In the genomic region with DNA sequence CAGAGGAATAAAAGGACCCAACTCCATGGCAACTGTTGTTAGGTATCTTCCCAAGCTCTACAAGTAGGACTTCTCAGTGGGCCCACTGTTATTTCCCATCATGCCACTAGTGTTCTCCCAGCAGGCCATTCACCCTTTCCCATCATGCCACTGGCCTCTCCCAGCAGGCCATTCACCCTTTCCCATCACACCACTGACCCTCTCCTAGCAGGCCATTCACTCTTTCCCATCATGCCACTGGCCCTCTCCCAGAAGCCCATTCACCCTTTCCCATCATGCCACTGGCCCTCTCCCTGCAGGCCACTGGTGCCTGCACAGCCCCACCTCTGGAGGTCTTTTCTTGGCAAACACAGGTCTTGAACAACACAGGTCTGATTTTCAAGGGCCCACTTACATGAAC, we compare ENCODE assay signal across 19 cellular contexts. TPM values are rescaled to one million over a fixed set of nuclear protein-coding genes. Genes with fewer than 3 reads are reported as not detected.
A peak's percentile ranks its signal among the peaks of the same experiment; 100 is the strongest.
DNase-seq lines count a peak whose midpoint lies in the region; ATAC-seq, FAIRE-seq and TF ChIP-seq lines count a peak whose summit lies in the region.
"Had no signal": no experiment of that assay in that cellular context is flagged by ENCODE, and none has a peak within 500 bp of the region (broad histone marks: within the 10 kb centered on the region; RNA-seq: fewer than 3 reads in every experiment).

No MANE protein-coding gene starts in this region.

- H4K20me1 ChIP-seq in K562 (replicated peaks; ENCODE audit: control insufficient read depth, insufficient read depth, low read length), result no peaks in the 10 kb centered on the region
- H4K20me1 ChIP-seq: BLaER1 treated with 17β-estradiol and CSF1 and Interleukin-3, amounts not matched to agents 10 nM and 100 nM had no signal

- no peaks in the 10 kb centered on the region for H3K9me1 ChIP-seq in K562 (ENCODE audit: control insufficient read depth, insufficient read depth, low read length)

- H3K79me2 ChIP-seq in K562 (ENCODE audit: control insufficient read depth, insufficient read depth, low read length), result no peaks in the 10 kb centered on the region

- no peak for TF ChIP-seq EP300 in K562 (IDR thresholded peaks at IDR 0.05; ENCODE audit: low read length)

- no peak overlapping the region for H3K4me2 ChIP-seq in K562 (ENCODE audit: insufficient read depth, low read length)
- H3K4me2 ChIP-seq: BLaER1 treated with 17β-estradiol and CSF1 and Interleukin-3, amounts not matched to agents 10 nM and 100 nM had no signal

- no peaks in the 10 kb centered on the region for H3K36me3 ChIP-seq in K562 (ENCODE audit: control insufficient read depth, insufficient read depth, low read length)

- DNase-seq in GM12864 (ENCODE audit: low read depth) (peak; percentile 10), HEK293T (ENCODE audit: extremely low spot score) (no peak), K562 (ENCODE audit: extremely low read depth in 1 of 4, low spot score in 3 of 4) (peak in 1 of 4 experiments; percentile 28), coronary artery (ENCODE audit: low spot score) (no peak)
- DNase-seq: CD8-positive, alpha-beta T cell; GOT3; Karpas-422; MG63; NCI-H1092; NCI-H1436 treated with DMSO at 0.1 percent for 48 hours; NCI-H2029 treated with DMSO at 0.1 percent for 48 hours; NCI-H2171; NCI-H526; PC-3; SIG-M5 had no signal

- no peak for TF ChIP-seq POLR2A in K562 (conservative IDR thresholded peaks at IDR 0.05)

- H3K27me3 ChIP-seq in K562 (ENCODE audit: control insufficient read depth in 2 of 2, insufficient read depth in 2 of 2, low read length in 2 of 2), result no peaks in the 10 kb centered on the region
- H3K27me3 ChIP-seq: BLaER1 treated with 17β-estradiol and CSF1 and Interleukin-3, amounts not matched to agents 10 nM and 100 nM; MG63 had no signal

- no peak for FAIRE-seq in K562 (lab: Jason Lieb, UNC)
- FAIRE-seq: D721Med had no signal

- in situ Hi-C loops in K562 (cut with MboI), result no loop called here

- H3K4me3 ChIP-seq in GM12864 (ENCODE audit: low read depth, low read length) (no peak overlapping the region), K562 (no peak overlapping the region), coronary artery (no peak overlapping the region)
- H3K4me3 ChIP-seq: BLaER1 treated with 17β-estradiol and CSF1 and Interleukin-3, amounts not matched to agents 10 nM and 100 nM; MG63 had no signal

- intact Hi-C loops in K562 (cut with micrococcal nuclease), result no loop called here

- CTCF ChIA-PET in HEK293T (lab: Yijun Ruan, JAX) (no interaction called here), K562 (lab: Yijun Ruan, JAX; ENCODE audit: low intra/inter-chr PET ratio) (no interaction called here)

- TF ChIP-seq RAD21 in K562 (CRISPR knock-in tag; conservative IDR thresholded peaks at IDR 0.05 in 1 of 2, IDR thresholded peaks at IDR 0.05 in 1 of 2), result no peak

- no peak overlapping the region for H2AFZ ChIP-seq in K562 (ENCODE audit: low read depth, low read length)

- POLR2A ChIA-PET in HEK293T (lab: Yijun Ruan, JAX) (no interaction called here), K562 (lab: Yijun Ruan, JAX) (no interaction called here)

- no peak for TF ChIP-seq CTCF in GM12864 (IDR thresholded peaks at IDR 0.05; ENCODE audit: low read depth, low read length, missing control alignments)
- TF ChIP-seq CTCF in K562 (IDR thresholded peaks at IDR 0.05 in 2 of 3, conservative IDR thresholded peaks at IDR 0.05 in 1 of 3; ENCODE audit: insufficient read depth in 2 of 3, low read depth in 1 of 3, low read length in 3 of 3), result no peak
- no peak for TF ChIP-seq CTCF in coronary artery (IDR thresholded peaks at IDR 0.05)

- BruUV-seq in K562 (replicated peaks; lab: Mats Ljungman, UMichigan), result no TSS peak

- H3K9me3 ChIP-seq in K562 (replicated peaks; ENCODE audit: control insufficient read depth, insufficient read depth, low read depth, low read length), result no peaks in the 10 kb centered on the region
- H3K9me3 ChIP-seq: BLaER1 treated with 17β-estradiol and CSF1 and Interleukin-3, amounts not matched to agents 10 nM and 100 nM; MG63 had no signal

- H3K27ac ChIP-seq in K562 (ENCODE audit: extremely low read depth, low read depth, low read length) (no peak overlapping the region), coronary artery (no peak overlapping the region)
- H3K27ac ChIP-seq: BLaER1 treated with 17β-estradiol and CSF1 and Interleukin-3, amounts not matched to agents 10 nM and 100 nM; RWPE1 had no signal

- no peak overlapping the region for H3K9ac ChIP-seq in K562 (ENCODE audit: insufficient read depth in 1 of 2, low read depth in 2 of 2, low read length in 2 of 2)
- H3K9ac ChIP-seq: BLaER1 treated with 17β-estradiol and CSF1 and Interleukin-3, amounts not matched to agents 10 nM and 100 nM had no signal

- peak; percentile 78 for ATAC-seq in K562
- no peak for ATAC-seq in HG02798 (IDR thresholded peaks at IDR 0.05; ENCODE audit: poor library complexity, unreplicated experiment)
- ATAC-seq: CD8-positive, alpha-beta T cell; PC-3 had no signal

- H3K4me1 ChIP-seq in K562 (replicated peaks in 1 of 2; ENCODE audit: control insufficient read depth in 2 of 2, insufficient read depth in 2 of 2, low read length in 2 of 2), result no peaks in the 10 kb centered on the region

TF ChIP-seq in HEK293T, 16 proteins besides CTCF, POLR2A, EP300 and RAD21 (continues in another document):
- TF ChIP-seq SUZ12 (IDR thresholded peaks at IDR 0.05), result 0 out of 2 replicates have a peak, but pooled peaks have one; percentile 33

RNA-seq across cellular contexts. Expression of a gene that starts 36.3 kb away (rescaled TPM):
- 27.4 and 63.8 TPM in 2 replicates for total RNA-seq in K562 (2011; cell fraction: chromatin; rRNA removed; ENCODE audit: low replicate concordance)
- total RNA-seq in K562 (2011; cell fraction: nucleolus; rRNA removed), result 20.3 and 28.9 TPM in 2 replicates
- total RNA-seq in K562 (2011; cell fraction: nucleoplasm; rRNA removed), result 18.8 and 21.9 TPM in 2 replicates
- total RNA-seq in K562 (2014; rRNA removed), result 3.4 and 4.8 TPM in 2 replicates
- total RNA-seq in K562 (2014; rRNA removed; fragmentation: Illumina TruSeq; extraction: Trizol), result 2.3 and 2.6 TPM in 2 replicates
- total RNA-seq in K562 (2015; rRNA removed; fragmentation: Illumina TruSeq; extraction: Trizol), result 3.4 and 4.4 TPM in 2 replicates
- total RNA-seq in K562 (2021), result 7.3 and 7.6 TPM in 2 replicates
- 3.5 and 3.9 TPM in 2 replicates for polyA plus RNA-seq in K562 (2011; rRNA removed)
- 3.6 and 4.0 TPM in 2 replicates for polyA plus RNA-seq in K562 (2011; cell fraction: cytosol; rRNA removed)
- 20.5 and 27.3 TPM in 2 replicates for polyA plus RNA-seq in K562 (2011; cell fraction: nucleus; rRNA removed)
- 5.5 and 9.5 TPM in 2 replicates for polyA plus RNA-seq in K562 (2012)
- polyA plus RNA-seq in K562 (2014; fragmentation: Illumina TruSeq; extraction: Trizol), result 4.0 and 4.8 TPM in 2 replicates
- polyA plus RNA-seq in K562 (2014; fragmentation: Nextera tagmentation; extraction: Ambion mirVana), result under 1 TPM; 0.31 to 0.60 TPM
- polyA plus RNA-seq in K562 (2014; rRNA removed), result 3.2 and 3.6 TPM in 2 replicates
- polyA minus RNA-seq in K562 (2011; rRNA and poly(A)+ RNA removed), result 3.3 and 5.5 TPM in 2 replicates
- 2.7 and 3.0 TPM in 2 replicates for polyA minus RNA-seq in K562 (2011; cell fraction: cytosol; rRNA and poly(A)+ RNA removed)
- polyA minus RNA-seq in K562 (2011; cell fraction: nucleus; rRNA and poly(A)+ RNA removed), result 20.4 and 23.3 TPM in 2 replicates

RNA-seq across cellular contexts. Expression of a gene that starts 36.6 kb away (rescaled TPM):
- total RNA-seq in K562 (2011; cell fraction: chromatin; rRNA removed; ENCODE audit: low replicate concordance), result 34.5 and 80.0 TPM in 2 replicates
- total RNA-seq in K562 (2011; cell fraction: nucleolus; rRNA removed), result 40.7 and 44.9 TPM in 2 replicates
- 35.1 and 37.2 TPM in 2 replicates for total RNA-seq in K562 (2011; cell fraction: nucleoplasm; rRNA removed)
- total RNA-seq in K562 (2014; rRNA removed) (5.1 and 8.9 TPM in 2 replicates), K562 (2014; rRNA removed; fragmentation: Illumina TruSeq; extraction: Trizol) (6.5 and 7.5 TPM in 2 replicates), K562 (2015; rRNA removed; fragmentation: Illumina TruSeq; extraction: Trizol) (7.7 and 8.3 TPM in 2 replicates), K562 (2021) (19.0 and 20.8 TPM in 2 replicates)
- polyA plus RNA-seq in K562 (2011; rRNA removed) (7.2 and 9.7 TPM in 2 replicates), K562 (2014; fragmentation: Illumina TruSeq; extraction: Trizol) (14.4 and 15.7 TPM in 2 replicates), K562 (2014; fragmentation: Nextera tagmentation; extraction: Ambion mirVana) (under 1 TPM; 0.52 to 0.62 TPM), K562 (2014; rRNA removed) (12.1 and 14.9 TPM in 2 replicates)
- polyA plus RNA-seq in K562 (2011; cell fraction: cytosol; rRNA removed), result 7.6 and 8.1 TPM in 2 replicates
- polyA plus RNA-seq in K562 (2011; cell fraction: nucleus; rRNA removed), result 17.8 and 29.3 TPM in 2 replicates
- polyA plus RNA-seq in K562 (2012), result 10.1 and 13.6 TPM in 2 replicates
- 9.1 and 9.5 TPM in 2 replicates for polyA minus RNA-seq in K562 (2011; rRNA and poly(A)+ RNA removed)
- 6.1 and 11.0 TPM in 2 replicates for polyA minus RNA-seq in K562 (2011; cell fraction: cytosol; rRNA and poly(A)+ RNA removed)
- 9.7 and 10.2 TPM in 2 replicates for polyA minus RNA-seq in K562 (2011; cell fraction: nucleus; rRNA and poly(A)+ RNA removed)

RNA-seq across cellular contexts. Expression of a gene that starts 42.1 kb away (rescaled TPM):
- total RNA-seq in K562 (2011; cell fraction: chromatin; rRNA removed; ENCODE audit: low replicate concordance), result not detected in 2 replicates
- not detected in 2 replicates for total RNA-seq in K562 (2011; cell fraction: nucleolus; rRNA removed)
- not detected in 2 replicates for total RNA-seq in K562 (2011; cell fraction: nucleoplasm; rRNA removed)
- total RNA-seq in K562 (2014; rRNA removed), result not detected in 2 replicates
- not detected in 2 replicates for total RNA-seq in K562 (2014; rRNA removed; fragmentation: Illumina TruSeq; extraction: Trizol)
- total RNA-seq in K562 (2015; rRNA removed; fragmentation: Illumina TruSeq; extraction: Trizol), result not detected in 2 replicates
- 0.18 TPM in 1 of 2 replicates, not detected in the other for total RNA-seq in K562 (2021)
- not detected in 2 replicates for polyA plus RNA-seq in K562 (2011; rRNA removed)
- not detected in 2 replicates for polyA plus RNA-seq in K562 (2011; cell fraction: cytosol; rRNA removed)
- polyA plus RNA-seq in K562 (2011; cell fraction: nucleus; rRNA removed), result not detected in 2 replicates
- polyA plus RNA-seq in K562 (2012), result 0.09 and 0.29 TPM in 2 replicates
- polyA plus RNA-seq in K562 (2014; fragmentation: Illumina TruSeq; extraction: Trizol), result not detected in 2 replicates
- polyA plus RNA-seq in K562 (2014; fragmentation: Nextera tagmentation; extraction: Ambion mirVana), result under 1 TPM in 1 of 2 experiments, not detected in 1; 0.04 TPM
- not detected in 2 replicates for polyA plus RNA-seq in K562 (2014; rRNA removed)
- polyA minus RNA-seq in K562 (2011; rRNA and poly(A)+ RNA removed), result not detected in 2 replicates
- polyA minus RNA-seq in K562 (2011; cell fraction: cytosol; rRNA and poly(A)+ RNA removed), result not detected in 2 replicates
- not detected in 2 replicates for polyA minus RNA-seq in K562 (2011; cell fraction: nucleus; rRNA and poly(A)+ RNA removed)
- total RNA-seq: PC-3 had no signal
